In genomic region chr15:62326460-62327011, GRCh38 we compare ENCODE assay signal across 16 cellular contexts.
"Had no signal": no experiment of that assay in that cellular context is flagged by ENCODE, and none has a peak within 500 bp of the region (broad histone marks: within the 10 kb centered on the region; RNA-seq: fewer than 3 reads in every experiment).

No MANE protein-coding gene starts in this region.

- FAIRE-seq: astrocyte had no signal

- H3K4me3 ChIP-seq: adrenal gland, breast epithelium, skin epidermis, suprapubic skin, transverse colon had no signal

- DNase-seq: activated CD4-positive, alpha-beta T cell treated with anti-CD3 and anti-CD28 coated beads, Interleukin-2, amount 50 U/mL, for 48 hours; activated gamma-delta T cell treated with Interleukin-2 at 50 U/mL for 16 hours; cerebellar nuclear complex; effector CD4-positive, alpha-beta T cell; right cardiac atrium; stimulated activated CD4-positive, alpha-beta T cell treated with anti-CD3 and anti-CD28 coated beads, Interleukin-2, amount 100 ng/mL, for 48 hours; stimulated activated naive CD8-positive, alpha-beta T cell treated with anti-CD3 and anti-CD28 coated beads, Interleukin-15, amount 100 ng/mL, for 72 hours; T-helper 2 cell; transverse colon had no signal

- H3K27ac ChIP-seq: adrenal gland, skin epidermis, suprapubic skin, transverse colon, VCaP had no signal

- ATAC-seq: activated naive CD4-positive, alpha-beta T cell treated with anti-CD3 and anti-CD28 coated beads, Interleukin-2, amount 50 U/mL, for 72 hours; right cardiac atrium; stimulated activated naive CD8-positive, alpha-beta T cell treated with anti-CD3 and anti-CD28 coated beads, Interleukin-15, amount 100 ng/mL, for 72 hours had no signal

- H3K36me3 ChIP-seq: adrenal gland, breast epithelium, suprapubic skin, transverse colon had no signal

- H3K4me1 ChIP-seq: adrenal gland, breast epithelium, suprapubic skin, transverse colon had no signal

- H3K9me3 ChIP-seq: adrenal gland, breast epithelium, suprapubic skin, transverse colon had no signal

- H3K27me3 ChIP-seq: breast epithelium had no signal
